Comparison of ENCODE assay signal across 1 cellular context in the genomic region with DNA sequence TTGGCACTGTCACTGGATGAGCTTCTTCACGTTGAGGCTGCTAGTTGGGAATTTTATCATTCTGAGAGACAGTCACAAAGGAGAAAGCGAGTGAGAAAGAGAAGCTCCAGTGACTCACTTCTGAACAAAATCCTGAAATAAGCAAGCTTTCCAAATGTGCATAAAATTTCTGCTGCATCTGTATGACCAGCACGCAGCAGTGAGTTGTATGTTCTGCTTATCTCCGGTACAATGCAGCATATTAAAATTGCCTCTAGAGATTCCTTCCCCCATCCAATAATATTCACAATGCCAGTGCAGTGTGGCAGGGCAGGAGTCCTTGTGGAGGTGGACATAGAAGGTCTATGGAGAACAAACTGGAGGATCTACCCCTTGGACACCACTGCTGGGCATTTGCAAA.
TF ChIP-seq lines count a peak whose summit lies in the region.

No MANE protein-coding gene starts in this region.

TF ChIP-seq in IMR-90, 13 proteins besides CTCF, POLR2A, EP300 and RAD21 (continued from another document):
- no peak for TF ChIP-seq NFE2L2 (IDR thresholded peaks at IDR 0.05; ENCODE audit: low read depth, low read length)
